ENCODE assay signal across 14 cellular contexts in the genomic region with DNA sequence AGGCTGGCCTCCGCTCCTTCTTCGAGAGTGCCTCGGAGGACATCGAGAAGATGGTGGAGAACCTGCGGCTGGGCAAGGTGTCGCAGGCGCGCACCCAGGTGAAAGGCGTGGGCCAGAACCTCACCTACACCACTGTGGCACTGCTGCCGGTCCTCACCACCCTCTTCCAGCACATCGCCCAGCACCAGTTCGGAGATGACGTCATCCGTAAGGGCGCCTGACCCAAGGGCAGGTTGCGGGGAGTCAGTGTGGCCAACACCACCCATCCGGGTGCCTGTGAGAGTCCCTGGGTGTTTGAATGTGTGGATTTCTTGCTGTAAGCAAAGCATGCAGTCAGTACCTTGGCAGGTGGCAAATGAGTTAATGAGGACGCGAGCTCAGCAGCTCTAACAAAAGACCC.
DNase-seq lines count a peak whose midpoint lies in the region; ATAC-seq lines count a peak whose summit lies in the region.
"Had no signal": no experiment of that assay in that cellular context is flagged by ENCODE, and none has a peak within 500 bp of the region (broad histone marks: within the 10 kb centered on the region; RNA-seq: fewer than 3 reads in every experiment).

No MANE protein-coding gene starts in this region.

- H3K27me3 Mint-ChIP-seq in activated CD4-positive, alpha-beta T cell treated with anti-CD3 and anti-CD28 coated beads, Interleukin-2, amount 10 ng/mL, durations not matched to agents 7 days and 5 days: peaks cover 10% of the 10 kb centered on the region
- H3K27me3 Mint-ChIP-seq: CD4-positive, CD25-positive, alpha-beta regulatory T cell had no signal

- POLR2A ChIA-PET in activated CD4-positive, alpha-beta T cell treated with anti-CD3 and anti-CD28 coated beads, Interleukin-2, amount 10 ng/mL, durations not matched to agents 7 days and 5 days (lab: Charles Lee): interaction anchor here (1.2 kb wide), 1 partner anchor 110 kb away, joined by 3 read pairs; a partner anchor contains a TSS

- DNase-seq in NCI-H146 (lab: John Stamatoyannopoulos, UW): peak; percentile 27
- no peak for DNase-seq in NCI-H146 treated with DMSO at 0.1 percent for 48 hours (lab: John Stamatoyannopoulos, UW; ENCODE audit: unreplicated experiment)
- DNase-seq in activated CD4-positive, alpha-beta T cell treated with anti-CD3 and anti-CD28 coated beads, Interleukin-2, amount 10 ng/mL, durations not matched to agents 7 days and 5 days: no peak
- DNase-seq in activated CD4-positive, alpha-beta T cell treated with anti-CD3 and anti-CD28 coated beads for 1 hour: no peak
- DNase-seq in NCI-H69 (lab: John Stamatoyannopoulos, UW): peak; percentile 22
- no peak for DNase-seq in stimulated activated effector memory CD8-positive, alpha-beta T cell treated with anti-CD3 and anti-CD28 coated beads, Interleukin-12 subunit alpha, Interleukin-12 subunit beta, amount 100 ng/mL, for 72 hours (ENCODE audit: low spot score in 2 of 2)
- no peak for DNase-seq in NCI-H446 (lab: John Stamatoyannopoulos, UW)
- DNase-seq: 8988T; ACHN; CD4-positive, CD25-positive, alpha-beta regulatory T cell; DMS79; EL; GM23248 had no signal

- CTCF ChIA-PET in activated CD4-positive, alpha-beta T cell treated with anti-CD3 and anti-CD28 coated beads, Interleukin-2, amount 10 ng/mL, durations not matched to agents 7 days and 5 days (lab: Charles Lee): interaction anchor here (1.1 to 3.3 kb wide), 5 partner anchors 7 to 418 kb away, joined by 4 to 14 read pairs (median 6); a partner anchor contains a TSS

- no peak for ATAC-seq in stimulated activated effector memory CD8-positive, alpha-beta T cell treated with anti-CD3 and anti-CD28 coated beads, Interleukin-12 subunit alpha, Interleukin-12 subunit beta, amount 100 ng/mL, for 72 hours
- ATAC-seq: HCT116 had no signal

- no peaks in the 10 kb centered on the region for H3K9me3 Mint-ChIP-seq in activated CD4-positive, alpha-beta T cell treated with anti-CD3 and anti-CD28 coated beads, Interleukin-2, amount 10 ng/mL, durations not matched to agents 7 days and 5 days
- no peaks in the 10 kb centered on the region for H3K9me3 Mint-ChIP-seq in stimulated activated effector memory CD8-positive, alpha-beta T cell treated with anti-CD3 and anti-CD28 coated beads, Interleukin-12 subunit alpha, Interleukin-12 subunit beta, amount 100 ng/mL, for 72 hours
- H3K9me3 Mint-ChIP-seq: CD4-positive, CD25-positive, alpha-beta regulatory T cell had no signal

- H3K36me3 Mint-ChIP-seq in activated CD4-positive, alpha-beta T cell treated with anti-CD3 and anti-CD28 coated beads, Interleukin-2, amount 10 ng/mL, durations not matched to agents 7 days and 5 days (ENCODE audit: low read depth): no peaks in the 10 kb centered on the region
- H3K36me3 Mint-ChIP-seq in stimulated activated effector memory CD8-positive, alpha-beta T cell treated with anti-CD3 and anti-CD28 coated beads, Interleukin-12 subunit alpha, Interleukin-12 subunit beta, amount 100 ng/mL, for 72 hours: peaks cover 73% of the 10 kb centered on the region
- H3K36me3 Mint-ChIP-seq: CD4-positive, CD25-positive, alpha-beta regulatory T cell had no signal

- peak overlapping the region; percentile 9 for H3K27ac Mint-ChIP-seq in activated CD4-positive, alpha-beta T cell treated with anti-CD3 and anti-CD28 coated beads, Interleukin-2, amount 10 ng/mL, durations not matched to agents 7 days and 5 days
- H3K27ac Mint-ChIP-seq in stimulated activated effector memory CD8-positive, alpha-beta T cell treated with anti-CD3 and anti-CD28 coated beads, Interleukin-12 subunit alpha, Interleukin-12 subunit beta, amount 100 ng/mL, for 72 hours: peak overlapping the region; percentile 9
- H3K27ac Mint-ChIP-seq: CD4-positive, CD25-positive, alpha-beta regulatory T cell had no signal

- no peak overlapping the region for H3K4me3 Mint-ChIP-seq in activated CD4-positive, alpha-beta T cell treated with anti-CD3 and anti-CD28 coated beads, Interleukin-2, amount 10 ng/mL, durations not matched to agents 7 days and 5 days
- no peak overlapping the region for H3K4me3 Mint-ChIP-seq in stimulated activated effector memory CD8-positive, alpha-beta T cell treated with anti-CD3 and anti-CD28 coated beads, Interleukin-12 subunit alpha, Interleukin-12 subunit beta, amount 100 ng/mL, for 72 hours

- peaks cover 46% of the 10 kb centered on the region for H3K4me1 Mint-ChIP-seq in activated CD4-positive, alpha-beta T cell treated with anti-CD3 and anti-CD28 coated beads, Interleukin-2, amount 10 ng/mL, durations not matched to agents 7 days and 5 days
- peaks cover 17% of the 10 kb centered on the region for H3K4me1 Mint-ChIP-seq in stimulated activated effector memory CD8-positive, alpha-beta T cell treated with anti-CD3 and anti-CD28 coated beads, Interleukin-12 subunit alpha, Interleukin-12 subunit beta, amount 100 ng/mL, for 72 hours

Comparison
In these comparisons a context has a peak if more than half of its experiments do, and no peak if none do; other contexts are left out.
1. DNase-seq: peak in NCI-H146 (single experiment) and NCI-H69 (single experiment); none in NCI-H146 treated with DMSO at 0.1 percent for 48 hours (single experiment), activated CD4-positive, alpha-beta T cell treated with anti-CD3 and anti-CD28 coated beads, Interleukin-2, amount 10 ng/mL, durations not matched to agents 7 days and 5 days (single experiment), activated CD4-positive, alpha-beta T cell treated with anti-CD3 and anti-CD28 coated beads for 1 hour (single experiment), stimulated activated effector memory CD8-positive, alpha-beta T cell treated with anti-CD3 and anti-CD28 coated beads, Interleukin-12 subunit alpha, Interleukin-12 subunit beta, amount 100 ng/mL, for 72 hours (0 of 2) and NCI-H446 (0 of 2).